8 cellular contexts compared by ENCODE assay signal in the genomic region with DNA sequence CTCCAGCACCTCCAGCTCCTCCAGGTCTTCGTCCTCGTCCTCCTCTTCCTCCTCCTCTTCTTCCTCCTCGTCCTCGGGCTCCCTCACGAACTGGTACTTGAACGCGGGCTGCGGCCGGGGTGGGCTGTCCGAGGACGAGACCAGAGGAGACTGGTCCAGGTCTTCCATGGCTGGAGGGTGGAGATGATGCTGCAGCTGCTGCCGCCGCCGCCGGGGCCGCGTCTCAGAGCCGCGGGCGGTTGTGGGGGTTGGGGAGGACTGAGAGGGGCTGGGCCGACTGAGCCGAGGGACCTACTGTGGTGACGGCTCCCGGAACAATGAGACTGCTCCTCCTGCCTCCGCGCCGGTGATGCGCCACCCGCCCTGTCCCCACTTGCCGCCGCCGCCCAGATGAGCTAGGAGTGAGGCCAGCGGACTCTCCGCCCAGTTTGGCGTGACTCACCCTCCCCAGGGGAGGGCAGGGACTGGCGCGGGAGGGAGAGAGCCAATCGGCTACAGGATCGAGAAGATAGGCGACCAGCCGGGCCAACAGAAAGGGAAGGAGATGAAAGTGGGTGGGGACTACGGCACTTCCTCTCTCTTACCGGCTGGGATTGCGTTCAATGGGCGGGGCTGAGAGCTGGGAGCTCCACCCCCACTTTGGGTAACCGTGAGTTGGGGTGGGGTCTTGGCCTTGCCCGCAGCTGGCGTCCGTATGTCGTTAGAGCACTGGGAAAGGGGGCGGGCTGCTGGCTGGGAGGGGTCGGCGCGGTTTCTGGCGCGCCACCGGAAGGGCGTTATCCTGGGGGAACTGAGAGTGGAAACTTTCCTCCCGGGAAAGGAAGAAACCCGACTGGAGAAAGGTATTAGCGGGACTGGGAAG. TPM values are rescaled to one million over a fixed set of nuclear protein-coding genes. Genes with fewer than 3 reads are reported as not detected.
DNase-seq lines count a peak whose midpoint lies in the region; ATAC-seq and TF ChIP-seq lines count a peak whose summit lies in the region.

A gene with protein sequence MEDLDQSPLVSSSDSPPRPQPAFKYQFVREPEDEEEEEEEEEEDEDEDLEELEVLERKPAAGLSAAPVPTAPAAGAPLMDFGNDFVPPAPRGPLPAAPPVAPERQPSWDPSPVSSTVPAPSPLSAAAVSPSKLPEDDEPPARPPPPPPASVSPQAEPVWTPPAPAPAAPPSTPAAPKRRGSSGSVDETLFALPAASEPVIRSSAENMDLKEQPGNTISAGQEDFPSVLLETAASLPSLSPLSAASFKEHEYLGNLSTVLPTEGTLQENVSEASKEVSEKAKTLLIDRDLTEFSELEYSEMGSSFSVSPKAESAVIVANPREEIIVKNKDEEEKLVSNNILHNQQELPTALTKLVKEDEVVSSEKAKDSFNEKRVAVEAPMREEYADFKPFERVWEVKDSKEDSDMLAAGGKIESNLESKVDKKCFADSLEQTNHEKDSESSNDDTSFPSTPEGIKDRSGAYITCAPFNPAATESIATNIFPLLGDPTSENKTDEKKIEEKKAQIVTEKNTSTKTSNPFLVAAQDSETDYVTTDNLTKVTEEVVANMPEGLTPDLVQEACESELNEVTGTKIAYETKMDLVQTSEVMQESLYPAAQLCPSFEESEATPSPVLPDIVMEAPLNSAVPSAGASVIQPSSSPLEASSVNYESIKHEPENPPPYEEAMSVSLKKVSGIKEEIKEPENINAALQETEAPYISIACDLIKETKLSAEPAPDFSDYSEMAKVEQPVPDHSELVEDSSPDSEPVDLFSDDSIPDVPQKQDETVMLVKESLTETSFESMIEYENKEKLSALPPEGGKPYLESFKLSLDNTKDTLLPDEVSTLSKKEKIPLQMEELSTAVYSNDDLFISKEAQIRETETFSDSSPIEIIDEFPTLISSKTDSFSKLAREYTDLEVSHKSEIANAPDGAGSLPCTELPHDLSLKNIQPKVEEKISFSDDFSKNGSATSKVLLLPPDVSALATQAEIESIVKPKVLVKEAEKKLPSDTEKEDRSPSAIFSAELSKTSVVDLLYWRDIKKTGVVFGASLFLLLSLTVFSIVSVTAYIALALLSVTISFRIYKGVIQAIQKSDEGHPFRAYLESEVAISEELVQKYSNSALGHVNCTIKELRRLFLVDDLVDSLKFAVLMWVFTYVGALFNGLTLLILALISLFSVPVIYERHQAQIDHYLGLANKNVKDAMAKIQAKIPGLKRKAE (minus strand): TSS at position 319 of the 862 bp plus-strand sequence. CDS start 151 bp downstream, at position 168.

- BruUV-seq in IMR-90 (replicated peaks; lab: Mats Ljungman, UMichigan), result TSS peak; percentile 86

- peaks cover 10 to 19% of the 10 kb centered on the region in 2 experiments; a peak in 3 of 4 replicates for H3K79me1 ChIP-seq in IMR-90 (ENCODE audit: low read depth in 1 of 2, low read length in 2 of 2)

- H3K4me3 ChIP-seq in IMR-90 (ENCODE audit: insufficient read depth, low read depth, low read length), result peak within 1 kb of the TSS; percentile 70

- H3K14ac ChIP-seq in IMR-90 (replicated peaks; ENCODE audit: low read depth, low read length), result peak within 1 kb of the TSS; percentile 99

- peak within 1 kb of the TSS; percentile 75 for H3K18ac ChIP-seq in IMR-90 (ENCODE audit: low read depth, low read length)

- intact Hi-C loops in IMR-90 (cut with micrococcal nuclease), result loop anchor here (1.0 kb wide), 2 partner anchors 50 to 61 kb away; no protein-coding TSS in a partner anchor

- peak within 1 kb of the TSS; percentile 99 for H3K4ac ChIP-seq in IMR-90 (ENCODE audit: low read depth, low read length)

- H2BK120ac ChIP-seq in IMR-90 (ENCODE audit: low read depth, low read length), result peak within 1 kb of the TSS; percentile 99

- peak within 1 kb of the TSS; percentile 81 to 98 for H4K8ac ChIP-seq in IMR-90 (ENCODE audit: low read depth in 2 of 2, low read length in 2 of 2)

- no peaks in the 10 kb centered on the region for H3K9me3 ChIP-seq in IMR-90 (ENCODE audit: control insufficient read depth, insufficient read depth, low read length)

- DNase-seq in DMS 273 treated with DMSO at 0.1 percent for 48 hours (lab: John Stamatoyannopoulos, UW), result peak; percentile 98
- DNase-seq in IMR-90, result peak; percentile 100
- peak; percentile 99 for DNase-seq in OCI-M1 (lab: John Stamatoyannopoulos, UW)
- peak; percentile 99 for DNase-seq in activated T-cell treated with anti-CD3 and anti-CD28 coated beads for 24 hours (ENCODE audit: low read depth)
- DNase-seq in epidermal melanocyte (ENCODE audit: insufficient read length, low spot score), result peak; percentile 93
- DNase-seq in middle frontal gyrus (ENCODE audit: extremely low spot score, low spot score), result peak; percentile 93
- DNase-seq in stimulated activated CD8-positive, alpha-beta memory T cell treated with anti-CD3 and anti-CD28 coated beads, Interleukin-2, amount 100 ng/mL, for 48 hours (ENCODE audit: low read depth in 2 of 2), result peak; percentile 97 to 98

- peak within 1 kb of the TSS; percentile 79 for H2AFZ ChIP-seq in IMR-90 (replicated peaks; ENCODE audit: low read length, poor library complexity)

- peaks cover 45% of the 10 kb centered on the region for H4K20me1 ChIP-seq in IMR-90 (ENCODE audit: insufficient read depth, low read length)

- H3K27ac ChIP-seq in IMR-90 (ENCODE audit: insufficient read depth, low read length), result peak within 1 kb of the TSS; percentile 95

- H2AK5ac ChIP-seq in IMR-90 (ENCODE audit: low read depth, low read length), result peak within 1 kb of the TSS; percentile 97

- peak within 1 kb of the TSS; percentile 99 for H2BK5ac ChIP-seq in IMR-90 (ENCODE audit: low read depth, low read length, poor library complexity, severe bottlenecking)

- 2% methylated on average over 17 of the region's 61 CpGs; no CpG with 5 or more reads in 1 of the 2 experiments for WGBS in IMR-90 (ENCODE audit: extremely low coverage in 2 of 2, insufficient read length in 1 of 2), 2 experiments

- peak; percentile 21; the same call in 1 of the 2 replicates for TF ChIP-seq CTCF in IMR-90 (conservative IDR thresholded peaks at IDR 0.05; ENCODE audit: low read depth, low read length)

- dilution Hi-C loops in IMR-90 (cut with HindIII; ENCODE audit: low sequenced_read_pairs, unreplicated experiment), result no loop called here

- H3K9ac ChIP-seq in IMR-90 (ENCODE audit: low read depth, low read length), result peak within 1 kb of the TSS; percentile 97

- peak within 1 kb of the TSS; percentile 98 for H3K56ac ChIP-seq in IMR-90 (ENCODE audit: extremely low read depth, insufficient read depth, low read length)

- peak within 1 kb of the TSS; percentile 31; the same call in 1 of the 3 replicates for H2BK15ac ChIP-seq in IMR-90 (ENCODE audit: low read depth, low read length)

- TF ChIP-seq RAD21 in IMR-90 (IDR thresholded peaks at IDR 0.05; ENCODE audit: low read length), result peak; percentile 31; the same call in 1 of the 2 replicates

- H4K91ac ChIP-seq in IMR-90 (ENCODE audit: insufficient read depth, low read depth, low read length), result peak within 1 kb of the TSS; percentile 97

- H2AK9ac ChIP-seq in IMR-90 (replicated peaks; ENCODE audit: low read depth, low read length, poor library complexity), result peak within 1 kb of the TSS; percentile 99

- no peaks in the 10 kb centered on the region for H3K27me3 ChIP-seq in IMR-90 (ENCODE audit: control insufficient read depth, insufficient read depth, low read length)

- peak within 1 kb of the TSS; percentile 79 for H4K5ac ChIP-seq in IMR-90 (ENCODE audit: low read depth, low read length)

- TF ChIP-seq POLR2A in IMR-90 (IDR thresholded peaks at IDR 0.05; ENCODE audit: low read depth, low read length), result peak; percentile 99

- H3K4me1 ChIP-seq in IMR-90 (ENCODE audit: control insufficient read depth, insufficient read depth, low read length), result no peaks in the 10 kb centered on the region; the same call in 1 of the 2 replicates

- H3K9me1 ChIP-seq in IMR-90 (ENCODE audit: insufficient read depth, low read length), result peaks cover 4% of the 10 kb centered on the region; the same call in 1 of the 2 replicates

- H3K36me3 ChIP-seq in IMR-90 (ENCODE audit: control insufficient read depth, insufficient read depth, low read length), result peaks cover 2% of the 10 kb centered on the region

- peak within 1 kb of the TSS; percentile 59 for H2BK20ac ChIP-seq in IMR-90 (ENCODE audit: low read depth, low read length)

- peak within 1 kb of the TSS; percentile 99 for H3K23ac ChIP-seq in IMR-90 (ENCODE audit: low read depth, low read length)

- H3K4me2 ChIP-seq in IMR-90 (ENCODE audit: low read depth, low read length), result peak within 1 kb of the TSS; percentile 51

- in situ Hi-C loops in IMR-90 (cut with MboI; ENCODE audit: low sequenced_read_pairs), result no loop called here

- CTCF ChIA-PET in IMR-90 (lab: Yijun Ruan, JAX), result interaction anchor here (0.6 to 3.3 kb wide), 8 partner anchors 8 to 125 kb away, joined by 3 to 26 read pairs (median 4); no protein-coding TSS in a partner anchor

- POLR2A ChIA-PET in IMR-90 (lab: Charles Lee; ENCODE audit: unreplicated experiment), result interaction anchor here (0.5 to 1.8 kb wide), 20 partner anchors 15 to 144 kb away, joined by 3 to 11 read pairs (median 4); no protein-coding TSS in a partner anchor

- peak; percentile 87 for ATAC-seq in GM21528 (IDR thresholded peaks at IDR 0.05; ENCODE audit: low FRiP score, unreplicated experiment)
- peak; percentile 82 for ATAC-seq in IMR-90 (ENCODE audit: low read depth)

TF ChIP-seq in IMR-90, 13 proteins besides CTCF, POLR2A, EP300 and RAD21 (continues in another document):
- TF ChIP-seq SMC3 (IDR thresholded peaks at IDR 0.05; ENCODE audit: low read depth, low read length) (peak; percentile 10; the same call in 1 of the 2 replicates), NFE2L2 (IDR thresholded peaks at IDR 0.05; ENCODE audit: low read depth, low read length) (peak; percentile 28; the same call in 1 of the 2 replicates), RFX5 (IDR thresholded peaks at IDR 0.05; ENCODE audit: low read depth, low read length) (no peak), BHLHE40 (IDR thresholded peaks at IDR 0.05; ENCODE audit: low read depth, low read length) (no peak; the same call in 1 of the 2 replicates)
- TF ChIP-seq, protein P1, sequence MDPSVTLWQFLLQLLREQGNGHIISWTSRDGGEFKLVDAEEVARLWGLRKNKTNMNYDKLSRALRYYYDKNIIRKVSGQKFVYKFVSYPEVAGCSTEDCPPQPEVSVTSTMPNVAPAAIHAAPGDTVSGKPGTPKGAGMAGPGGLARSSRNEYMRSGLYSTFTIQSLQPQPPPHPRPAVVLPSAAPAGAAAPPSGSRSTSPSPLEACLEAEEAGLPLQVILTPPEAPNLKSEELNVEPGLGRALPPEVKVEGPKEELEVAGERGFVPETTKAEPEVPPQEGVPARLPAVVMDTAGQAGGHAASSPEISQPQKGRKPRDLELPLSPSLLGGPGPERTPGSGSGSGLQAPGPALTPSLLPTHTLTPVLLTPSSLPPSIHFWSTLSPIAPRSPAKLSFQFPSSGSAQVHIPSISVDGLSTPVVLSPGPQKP (IDR thresholded peaks at IDR 0.05; ENCODE audit: borderline replicate concordance, low read depth, low read length), result no peak

RNA-seq across cellular contexts. Expression of the gene that starts here (rescaled TPM):
- 77.8 and 216 TPM in 2 replicates for total RNA-seq in IMR-90 (2012; rRNA removed)
- 466 and 588 TPM in 2 replicates for polyA plus RNA-seq in IMR-90 (2012; rRNA removed)
- polyA plus RNA-seq in IMR-90 (2012; cell fraction: cytosol; rRNA removed), result 457 and 1,011 TPM in 2 replicates
- polyA plus RNA-seq in IMR-90 (2012; cell fraction: nucleus; rRNA removed; ENCODE audit: low replicate concordance), result 258 and 509 TPM in 2 replicates

Comparison
In these comparisons a context has a peak if more than half of its experiments do, and no peak if none do; other contexts are left out.
1. Peak in every context shown above with its lines: DNase-seq, ATAC-seq, H3K4me3 ChIP-seq and H3K27ac ChIP-seq.